ENCODE assay signal across 8 cellular contexts in genomic region chr6:19851273-19852089, GRCh38. TPM values are rescaled to one million over a fixed set of nuclear protein-coding genes. Genes with fewer than 3 reads are reported as not detected.
A peak's percentile ranks its signal among the peaks of the same experiment; 100 is the strongest.
DNase-seq lines count a peak whose midpoint lies in the region; ATAC-seq and TF ChIP-seq lines count a peak whose summit lies in the region.

No MANE protein-coding gene starts in this region.

- in situ Hi-C loops in T47D (cut with HindIII; ENCODE audit: low pct_unique_long_range_greater_than_20kb, low sequenced_read_pairs): no loop called here

- H3K4me3 ChIP-seq in suprapubic skin: no peak overlapping the region

- peak overlapping the region; percentile 18 for H3K27ac ChIP-seq in suprapubic skin

- ATAC-seq in HG03342 (IDR thresholded peaks at IDR 0.05; ENCODE audit: unreplicated experiment): peak; percentile 68
- ATAC-seq in HG03045 (IDR thresholded peaks at IDR 0.05; ENCODE audit: unreplicated experiment): no peak

- no peak for TF ChIP-seq EP300 in suprapubic skin (IDR thresholded peaks at IDR 0.05)

- no peak for TF ChIP-seq POLR2A in suprapubic skin (IDR thresholded peaks at IDR 0.05)

- no peaks in the 10 kb centered on the region for H3K9me3 ChIP-seq in suprapubic skin

- H3K36me3 ChIP-seq in suprapubic skin: no peaks in the 10 kb centered on the region

- no peaks in the 10 kb centered on the region for H3K27me3 ChIP-seq in suprapubic skin

- DNase-seq in DMS153 (lab: John Stamatoyannopoulos, UW) (peak; percentile 85), NCI-H345 treated with DMSO at 0.1 percent for 48 hours (lab: John Stamatoyannopoulos, UW; ENCODE audit: unreplicated experiment) (peak; percentile 64), T47D (ENCODE audit: low read depth in 1 of 2, low spot score in 1 of 2) (peak; percentile 87 to 89), iris pigment epithelial cell (ENCODE audit: low read depth) (peak; percentile 83), suprapubic skin (ENCODE audit: low spot score in 2 of 2) (no peak), T-helper 1 cell (no peak)

- peaks cover 7% of the 10 kb centered on the region for H3K4me1 ChIP-seq in suprapubic skin

- TF ChIP-seq CTCF in suprapubic skin (IDR thresholded peaks at IDR 0.05): peak; percentile 75 to 78

- WGBS in suprapubic skin: 37% methylated on average over 10 of the region's 10 CpGs

RNA-seq across cellular contexts. Expression of gene ID4, which starts 14.3 kb away (rescaled TPM):
- total RNA-seq in suprapubic skin: 100 to 1,000 TPM; 124 to 295 (median 157) TPM

Comparison
In these comparisons a context has a peak if more than half of its experiments do, and no peak if none do; other contexts are left out.
1. DNase-seq: peak in DMS153 (single experiment), NCI-H345 treated with DMSO at 0.1 percent for 48 hours (single experiment), T47D (2 of 2) and iris pigment epithelial cell (single experiment); none in suprapubic skin (0 of 2) and T-helper 1 cell (0 of 5).